11 cellular contexts compared by ENCODE assay signal in the genomic region with DNA sequence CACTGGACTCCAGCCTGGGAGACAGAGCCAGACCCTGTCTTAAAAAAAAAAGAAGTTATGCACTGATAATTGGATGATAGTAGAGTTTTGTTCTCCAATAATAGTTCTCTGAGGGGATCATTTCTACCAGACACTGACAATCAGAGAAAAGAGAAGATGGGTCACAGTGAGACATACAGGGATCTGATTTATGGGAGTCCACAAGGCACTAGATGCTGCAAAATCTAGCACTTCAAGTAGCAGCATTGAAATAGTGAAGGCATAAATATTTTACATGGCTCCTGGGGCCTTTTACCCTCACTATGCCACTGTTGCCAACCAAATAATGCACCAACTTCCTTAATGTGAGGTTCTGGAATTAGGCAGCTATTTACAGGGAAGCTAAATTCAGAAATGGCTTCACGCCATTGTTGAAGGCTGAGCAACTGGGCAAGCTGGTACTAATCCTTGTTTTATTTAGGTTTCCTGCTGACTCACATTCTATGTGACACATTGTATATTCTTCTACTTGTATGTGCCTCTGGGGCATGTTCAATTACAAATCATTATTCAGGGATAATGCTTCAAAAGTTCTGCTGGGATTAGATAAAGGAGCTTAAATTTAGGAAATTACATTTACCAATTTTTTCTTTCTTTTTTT. TPM values are rescaled to one million over a fixed set of nuclear protein-coding genes. Genes with fewer than 3 reads are reported as not detected.
DNase-seq lines count a peak whose midpoint lies in the region; ATAC-seq and TF ChIP-seq lines count a peak whose summit lies in the region.
"Had no signal": no experiment of that assay in that cellular context is flagged by ENCODE, and none has a peak within 500 bp of the region (broad histone marks: within the 10 kb centered on the region; RNA-seq: fewer than 3 reads in every experiment).

No MANE protein-coding gene starts in this region.

- H3K36me3 ChIP-seq in MG63: no peaks in the 10 kb centered on the region

- H3K36me3 Mint-ChIP-seq in neural crest cell (ENCODE audit: low read depth): no peaks in the 10 kb centered on the region

- H3K9me3 Mint-ChIP-seq in neural crest cell: peaks cover 14% of the 10 kb centered on the region

- no peak overlapping the region for H3K4me3 Mint-ChIP-seq in neural crest cell
- H3K4me3 Mint-ChIP-seq: naive thymus-derived CD8-positive, alpha-beta T cell had no signal

- DNase-seq in MG63: peak; percentile 80
- peak; percentile 66 to 82 for DNase-seq in T47D (ENCODE audit: low read depth in 1 of 2, low spot score in 1 of 2)
- no peak for DNase-seq in neural crest cell (ENCODE audit: low read depth, low spot score)
- no peak for DNase-seq in NCI-H510A (lab: John Stamatoyannopoulos, UW)
- no peak for DNase-seq in left lobe of liver (ENCODE audit: low spot score)
- DNase-seq in glomerular visceral epithelial cell (ENCODE audit: extremely low spot score): no peak
- DNase-seq: amygdala; Calu3; naive thymus-derived CD8-positive, alpha-beta T cell had no signal

- H3K27me3 ChIP-seq in MG63: no peaks in the 10 kb centered on the region

- ATAC-seq in left lobe of liver (no peak), HG02885 (IDR thresholded peaks at IDR 0.05; ENCODE audit: poor library complexity, unreplicated experiment) (no peak)
- ATAC-seq: naive thymus-derived CD8-positive, alpha-beta T cell had no signal

- H3K27me3 Mint-ChIP-seq in neural crest cell (ENCODE audit: low read depth): peaks cover 16% of the 10 kb centered on the region

- peaks cover 7% of the 10 kb centered on the region for H3K4me1 Mint-ChIP-seq in neural crest cell
- H3K4me1 Mint-ChIP-seq: naive thymus-derived CD8-positive, alpha-beta T cell had no signal

- no peak overlapping the region for H3K4me3 ChIP-seq in MG63

- no peak for TF ChIP-seq CTCF in C4-2B (conservative IDR thresholded peaks at IDR 0.05)
- TF ChIP-seq CTCF in neural crest cell (conservative IDR thresholded peaks at IDR 0.05): no peak

- in situ Hi-C loops in T47D (cut with HindIII; ENCODE audit: low pct_unique_long_range_greater_than_20kb, low sequenced_read_pairs): no loop called here

- peaks cover 17% of the 10 kb centered on the region for H3K9me3 ChIP-seq in MG63

- peak overlapping the region; percentile 60 for H3K27ac Mint-ChIP-seq in neural crest cell (ENCODE audit: unreplicated experiment)
- H3K27ac Mint-ChIP-seq: naive thymus-derived CD8-positive, alpha-beta T cell had no signal

- H3K27ac ChIP-seq in C4-2B: peak overlapping the region; percentile 41

RNA-seq across cellular contexts. Expression of gene ABTB2, which starts 38.2 kb away (rescaled TPM):
- 1.7 and 2.6 TPM in 2 replicates for total RNA-seq in MG63 (2014; rRNA removed; shearing (Covaris generic); ENCODE audit: low replicate concordance)
- total RNA-seq in neural crest cell (2.3 and 3.0 TPM in 2 replicates), left lobe of liver (11.4 TPM)

RNA-seq across cellular contexts. Expression of gene CAT, which starts 42.7 kb away (rescaled TPM):
- total RNA-seq in MG63 (2014; rRNA removed; shearing (Covaris generic); ENCODE audit: low replicate concordance): 124 and 125 TPM in 2 replicates
- 29.2 and 30.6 TPM in 2 replicates for total RNA-seq in neural crest cell
- 363 TPM for total RNA-seq in left lobe of liver

Comparison
In these comparisons a context has a peak if more than half of its experiments do, and no peak if none do; other contexts are left out.
1. DNase-seq: peak in MG63 (single experiment) and T47D (2 of 2); none in neural crest cell (single experiment), NCI-H510A (single experiment), left lobe of liver (single experiment) and glomerular visceral epithelial cell (single experiment).